1 cellular context compared by ENCODE assay signal in genomic region chr17:49191917-49192741, GRCh38.
TF ChIP-seq lines count a peak whose summit lies in the region.

No MANE protein-coding gene starts in this region.

TF ChIP-seq in GM23338, 12 proteins besides CTCF, POLR2A, EP300 and RAD21:
- 0 out of 2 replicates have a peak, but pooled peaks have one; percentile 22 for TF ChIP-seq CREB1 (CRISPR knock-in tag; IDR thresholded peaks at IDR 0.05; ENCODE audit: low read depth)
- no peak for TF ChIP-seq REST (IDR thresholded peaks at IDR 0.05; ENCODE audit: unreplicated experiment)
- no peak for TF ChIP-seq EZH2phosphoT487 (IDR thresholded peaks at IDR 0.05; ENCODE audit: unreplicated experiment)
- TF ChIP-seq NANOG (IDR thresholded peaks at IDR 0.05; ENCODE audit: borderline replicate concordance), result 0 out of 2 replicates have a peak, but pooled peaks have one; percentile 30
- TF ChIP-seq ETS1 (IDR thresholded peaks at IDR 0.05), result peak; percentile 63; the same call in 1 of the 2 replicates
- TF ChIP-seq STAT1 (IDR thresholded peaks at IDR 0.05; ENCODE audit: unreplicated experiment), result no peak
- TF ChIP-seq POLR2AphosphoS5 (IDR thresholded peaks at IDR 0.05; ENCODE audit: low read depth), result peak; percentile 51; the same call in 1 of the 2 replicates
